20 cellular contexts compared by ENCODE assay signal in genomic region chr7:131431756-131432155, GRCh38.
"Had no signal": no experiment of that assay in that cellular context is flagged by ENCODE, and none has a peak within 500 bp of the region (broad histone marks: within the 10 kb centered on the region; RNA-seq: fewer than 3 reads in every experiment).

No MANE protein-coding gene starts in this region.

- DNase-seq: activated CD4-positive, alpha-beta T cell treated with anti-CD3 and anti-CD28 coated beads for 1 hour; activated CD8-positive, alpha-beta memory T cell treated with anti-CD3 and anti-CD28 coated beads, Interleukin-2, amount 10 ng/mL, durations not matched to agents 7 days and 5 days; activated CD8-positive, alpha-beta T cell treated with anti-CD3 and anti-CD28 coated beads, Interleukin-2, amount 10 ng/mL, durations not matched to agents 7 days and 5 days; activated naive CD8-positive, alpha-beta T cell treated with anti-CD3 and anti-CD28 coated beads, Interleukin-2, amount 50 U/mL, for 24 hours; activated T-cell treated with anti-CD3 and anti-CD28 coated beads, Interleukin-2, amount 50 U/mL, for 48 hours; cerebellar nuclear complex; cortex of kidney; esophagus squamous epithelium; kidney; lower lobe of right lung; sigmoid colon; small intestine; stimulated activated CD4-positive, alpha-beta T cell treated with anti-CD3 and anti-CD28 coated beads, Interleukin-1b, Interleukin-23, amount 100 ng/mL, for 48 hours; stimulated activated CD4-positive, alpha-beta T cell treated with anti-CD3 and anti-CD28 coated beads, Interleukin-4, amount 100 ng/mL, for 4 hours; stimulated activated CD8-positive, alpha-beta memory T cell treated with anti-CD3 and anti-CD28 coated beads, Interleukin-4, amount 100 ng/mL, for 48 hours; stimulated activated naive CD8-positive, alpha-beta T cell treated with anti-CD3 and anti-CD28 coated beads, Interleukin-15, amount 100 ng/mL, for 72 hours; T-helper 2 cell had no signal

- H3K27ac ChIP-seq: hepatocyte, lower lobe of right lung, sigmoid colon, transverse colon had no signal

- H3K27me3 ChIP-seq: esophagus squamous epithelium, hepatocyte, sigmoid colon, suprapubic skin, transverse colon had no signal
